Comparison of ENCODE assay signal across 8 cellular contexts in genomic region chr15:62390793-62391543, GRCh38. TPM values are rescaled to one million over a fixed set of nuclear protein-coding genes. Genes with fewer than 3 reads are reported as not detected.
DNase-seq lines count a peak whose midpoint lies in the region; ATAC-seq and TF ChIP-seq lines count a peak whose summit lies in the region.

No MANE protein-coding gene starts in this region.

- H3K4me3 ChIP-seq in DOHH2 (ENCODE audit: low read length) (peak overlapping the region; percentile 99), GM23338 (peak overlapping the region; percentile 96), neural progenitor cell (peak overlapping the region; percentile 97), vagina (peak overlapping the region; percentile 89 to 91)

- H3K9ac ChIP-seq in neural progenitor cell = peak overlapping the region; percentile 3

- CTCF ChIA-PET in activated naive CD4-positive, alpha-beta T cell treated with anti-CD3 and anti-CD28 coated beads, Interleukin-2, amount 10 ng/mL, durations not matched to agents 7 days and 5 days (lab: Charles Lee) = no interaction called here

- H3F3A ChIP-seq in DOHH2 (ENCODE audit: control insufficient read depth, insufficient read depth) = 0 out of 2 replicates have a peak, but pooled peaks cover 2% of the 10 kb centered on the region
- H3F3A ChIP-seq in GM23338 (replicated peaks; ENCODE audit: low read depth) = 0 out of 2 replicates have a peak, but pooled peaks cover 3% of the 10 kb centered on the region
- peaks cover 9% of the 10 kb centered on the region for H3F3A ChIP-seq in neural progenitor cell (ENCODE audit: low read depth)

- no peak overlapping the region for H3K27ac ChIP-seq in DOHH2 (ENCODE audit: low read depth, low read length)
- no peak overlapping the region for H3K27ac ChIP-seq in GM23338 (ENCODE audit: low read depth)
- H3K27ac ChIP-seq in neural progenitor cell = no peak overlapping the region
- H3K27ac ChIP-seq in vagina = peak overlapping the region; percentile 94

- H3K36me3 Mint-ChIP-seq in GM23338 (ENCODE audit: low read depth) = no peaks in the 10 kb centered on the region
- H3K36me3 Mint-ChIP-seq in activated naive CD4-positive, alpha-beta T cell treated with anti-CD3 and anti-CD28 coated beads, Interleukin-2, amount 10 ng/mL, durations not matched to agents 7 days and 5 days = no peaks in the 10 kb centered on the region
- no peaks in the 10 kb centered on the region for H3K36me3 Mint-ChIP-seq in neural progenitor cell

- H3K27me3 Mint-ChIP-seq in GM23338 (ENCODE audit: insufficient read depth, low read depth, poor library complexity) (peaks cover 23% of the 10 kb centered on the region), neural progenitor cell (ENCODE audit: insufficient read depth, low read depth) (peaks cover 7% of the 10 kb centered on the region)
- peaks cover 56% of the 10 kb centered on the region for H3K27me3 Mint-ChIP-seq in activated naive CD4-positive, alpha-beta T cell treated with anti-CD3 and anti-CD28 coated beads, Interleukin-2, amount 10 ng/mL, durations not matched to agents 7 days and 5 days

- TF ChIP-seq CTCF in DOHH2 (IDR thresholded peaks at IDR 0.05; ENCODE audit: low read depth, low read length, poor library complexity, severe bottlenecking) = peak; percentile 32
- no peak for TF ChIP-seq CTCF in GM23338 (conservative IDR thresholded peaks at IDR 0.05; ENCODE audit: low read depth in 2 of 2)
- no peak for TF ChIP-seq CTCF in neural progenitor cell (IDR thresholded peaks at IDR 0.05)
- TF ChIP-seq CTCF in vagina (IDR thresholded peaks at IDR 0.05) = no peak

- H3K27me3 ChIP-seq in DOHH2 (ENCODE audit: control insufficient read depth, low read length) (peaks cover 26% of the 10 kb centered on the region), GM23338 (ENCODE audit: insufficient read depth) (peaks cover 22% of the 10 kb centered on the region), neural progenitor cell (peaks cover 15% of the 10 kb centered on the region), vagina (no peaks in the 10 kb centered on the region)

- H3K36me3 ChIP-seq in DOHH2 (ENCODE audit: control insufficient read depth, low read length) (peaks cover 3% of the 10 kb centered on the region; the same call in 1 of the 2 replicates), GM23338 (ENCODE audit: insufficient read depth) (no peaks in the 10 kb centered on the region), neural progenitor cell (no peaks in the 10 kb centered on the region), vagina (no peaks in the 10 kb centered on the region)

- H3K27ac Mint-ChIP-seq in GM23338 (no peak overlapping the region), neural progenitor cell (no peak overlapping the region)
- peak overlapping the region; percentile 37 for H3K27ac Mint-ChIP-seq in activated naive CD4-positive, alpha-beta T cell treated with anti-CD3 and anti-CD28 coated beads, Interleukin-2, amount 10 ng/mL, durations not matched to agents 7 days and 5 days

- no peaks in the 10 kb centered on the region for H3K9me3 ChIP-seq in DOHH2 (ENCODE audit: control insufficient read depth, insufficient read depth, low read length)
- no peaks in the 10 kb centered on the region for H3K9me3 ChIP-seq in neural progenitor cell (ENCODE audit: low read depth)
- no peaks in the 10 kb centered on the region for H3K9me3 ChIP-seq in vagina

- ATAC-seq in GM23338 = peak; percentile 66

- H3K9me3 Mint-ChIP-seq in GM23338 (no peaks in the 10 kb centered on the region), neural progenitor cell (no peaks in the 10 kb centered on the region)
- no peaks in the 10 kb centered on the region for H3K9me3 Mint-ChIP-seq in activated naive CD4-positive, alpha-beta T cell treated with anti-CD3 and anti-CD28 coated beads, Interleukin-2, amount 10 ng/mL, durations not matched to agents 7 days and 5 days

- H3K4me2 ChIP-seq in DOHH2 (ENCODE audit: low read length) = peak overlapping the region; percentile 89
- H3K4me2 ChIP-seq in GM23338 = peak overlapping the region; percentile 98
- peak overlapping the region; percentile 94 for H3K4me2 ChIP-seq in neural progenitor cell

- peaks cover 18% of the 10 kb centered on the region for H3K4me1 Mint-ChIP-seq in GM23338
- H3K4me1 Mint-ChIP-seq in activated naive CD4-positive, alpha-beta T cell treated with anti-CD3 and anti-CD28 coated beads, Interleukin-2, amount 10 ng/mL, durations not matched to agents 7 days and 5 days = peaks cover 21% of the 10 kb centered on the region
- H3K4me1 Mint-ChIP-seq in neural progenitor cell = peaks cover 15% of the 10 kb centered on the region

- no peak for TF ChIP-seq POLR2A in vagina (IDR thresholded peaks at IDR 0.05)

- H3K9me2 ChIP-seq in DOHH2 (replicated peaks; ENCODE audit: control insufficient read depth, low read length) (no peaks in the 10 kb centered on the region), GM23338 (ENCODE audit: insufficient read depth) (no peaks in the 10 kb centered on the region)

- H4K20me1 ChIP-seq in DOHH2 (ENCODE audit: control insufficient read depth, insufficient read depth, low read depth, low read length) (no peaks in the 10 kb centered on the region), GM23338 (replicated peaks; ENCODE audit: insufficient read depth) (peaks cover 13% of the 10 kb centered on the region), neural progenitor cell (ENCODE audit: low read depth) (no peaks in the 10 kb centered on the region)

- peaks cover 19% of the 10 kb centered on the region for H3K4me1 ChIP-seq in DOHH2 (ENCODE audit: control insufficient read depth, low read length)
- peaks cover 6% of the 10 kb centered on the region; the same call in 1 of the 2 replicates for H3K4me1 ChIP-seq in GM23338 (ENCODE audit: insufficient read depth)
- H3K4me1 ChIP-seq in neural progenitor cell = peaks cover 7% of the 10 kb centered on the region
- peaks cover 14% of the 10 kb centered on the region for H3K4me1 ChIP-seq in vagina

- H2AFZ ChIP-seq in GM23338 = peak overlapping the region; percentile 99
- H2AFZ ChIP-seq in neural progenitor cell (replicated peaks) = peak overlapping the region; percentile 96

- H3K4me3 Mint-ChIP-seq in GM23338 (peak overlapping the region; percentile 98), neural progenitor cell (peak overlapping the region; percentile 97)
- H3K4me3 Mint-ChIP-seq in activated naive CD4-positive, alpha-beta T cell treated with anti-CD3 and anti-CD28 coated beads, Interleukin-2, amount 10 ng/mL, durations not matched to agents 7 days and 5 days = peak overlapping the region; percentile 93

- H3K79me2 ChIP-seq in DOHH2 (ENCODE audit: control insufficient read depth, low read length) = peaks cover 12% of the 10 kb centered on the region
- H3K79me2 ChIP-seq in GM23338 (replicated peaks; ENCODE audit: insufficient read depth) = peaks cover 34% of the 10 kb centered on the region
- peaks cover 23% of the 10 kb centered on the region for H3K79me2 ChIP-seq in neural progenitor cell (ENCODE audit: low read depth)

- DNase-seq in GM23338 (ENCODE audit: low spot score) (peak; percentile 77), NCI-H2171 treated with DMSO at 0.1 percent for 48 hours (lab: John Stamatoyannopoulos, UW) (peak; percentile 60), globus pallidus (ENCODE audit: low spot score) (peak; percentile 36), neural progenitor cell (ENCODE audit: low spot score) (peak; percentile 82), vagina (ENCODE audit: extremely low spot score in 2 of 2) (no peak), epidermal melanocyte (ENCODE audit: insufficient read length, low spot score) (no peak)
- peak; percentile 51 for DNase-seq in activated naive CD4-positive, alpha-beta T cell treated with anti-CD3 and anti-CD28 coated beads, Interleukin-2, amount 10 ng/mL, durations not matched to agents 7 days and 5 days

- intact Hi-C loops in vagina (cut with DNase I) = loop anchor here (1.0 kb wide), 1 partner anchor 82 kb away; no protein-coding TSS in a partner anchor

TF ChIP-seq in GM23338, 12 proteins besides CTCF, POLR2A, EP300 and RAD21:
- TF ChIP-seq EZH2 (IDR thresholded peaks at IDR 0.05; ENCODE audit: low read depth, unreplicated experiment) = no peak
- TF ChIP-seq POLR2AphosphoS5 (IDR thresholded peaks at IDR 0.05; ENCODE audit: low read depth) = 0 out of 2 replicates have a peak, but pooled peaks have one; percentile 17

RNA-seq across cellular contexts. Expression of gene TLN2, which starts 0.6 kb away (rescaled TPM):
- 24.0 and 30.7 TPM in 2 replicates for total RNA-seq in GM23338 (2014; rRNA removed; shearing (Covaris generic))
- 16.8 and 19.5 TPM in 2 replicates for polyA plus RNA-seq in GM23338 (2016; fragmentation: Nextera tagmentation; extraction: Ambion mirVana)
- 11.7 and 15.6 TPM in 2 replicates for total RNA-seq in neural progenitor cell (ENCODE audit: low replicate concordance)
- total RNA-seq in vagina = 48.9 TPM

Comparison
In these comparisons a context has a peak if more than half of its experiments do, and no peak if none do; other contexts are left out.
1. DNase-seq: peak in GM23338 (single experiment), NCI-H2171 treated with DMSO at 0.1 percent for 48 hours (single experiment), activated naive CD4-positive, alpha-beta T cell treated with anti-CD3 and anti-CD28 coated beads, Interleukin-2, amount 10 ng/mL, durations not matched to agents 7 days and 5 days (single experiment), globus pallidus (single experiment) and neural progenitor cell (single experiment); none in vagina (0 of 2) and epidermal melanocyte (single experiment).
2. Peak in every context shown above with its lines, with median percentiles within 50 percentile points of each other: H3K4me2 ChIP-seq, H3K4me3 ChIP-seq and H3K4me3 Mint-ChIP-seq.